ENCODE assay signal across 1 cellular context in genomic region chr22:42070517-42071422, GRCh38.
TF ChIP-seq lines count a peak whose summit lies in the region.

NAGA (minus strand) TSS chr22:42070812; CDS start chr22:42070297, 515 bp downstream.

TF ChIP-seq in K562, 482 proteins besides CTCF, POLR2A, EP300 and RAD21 (continued from another document and continues in another):
- peak; percentile 37 for TF ChIP-seq PRDM10 (IDR thresholded peaks at IDR 0.05; ENCODE audit: partially characterized antibody)
- no peak for TF ChIP-seq HMG20A (CRISPR knock-in tag; conservative IDR thresholded peaks at IDR 0.05)
- TF ChIP-seq ZNF586 (CRISPR knock-in tag; conservative IDR thresholded peaks at IDR 0.05): no peak
- peak in 2 of 3 experiments; percentile 6 to 24 for TF ChIP-seq YY1 (IDR thresholded peaks at IDR 0.05; ENCODE audit: borderline replicate concordance in 1 of 3, control insufficient read depth in 1 of 3, extremely low read depth in 1 of 3, insufficient read depth in 3 of 3, insufficient read length in 1 of 3, insufficient replicate concordance in 2 of 3, low read depth in 1 of 3, low read length in 2 of 3)
- TF ChIP-seq ZBTB11 (CRISPR knock-in tag; IDR thresholded peaks at IDR 0.05): peak in 2 of 3 experiments; percentile 66 to 95; a peak in 3 of 6 replicates
- TF ChIP-seq E2F6 (IDR thresholded peaks at IDR 0.05; ENCODE audit: borderline replicate concordance in 1 of 2, extremely low read depth in 1 of 2, insufficient read depth in 1 of 2, insufficient read length in 1 of 2, low read depth in 1 of 2, low read length in 1 of 2, poor library complexity in 1 of 2, severe bottlenecking in 1 of 2): peak; percentile 70 to 76
- TF ChIP-seq ATF2 (CRISPR knock-in tag; IDR thresholded peaks at IDR 0.05): no peak
- TF ChIP-seq ZNF24 (IDR thresholded peaks at IDR 0.05): peak; percentile 83
- TF ChIP-seq DIDO1 (tag; IDR thresholded peaks at IDR 0.05; ENCODE audit: low read depth): no peak
- peak; percentile 96 for TF ChIP-seq MGA (IDR thresholded peaks at IDR 0.05)
- no peak for TF ChIP-seq NR2C1 (IDR thresholded peaks at IDR 0.05)
- TF ChIP-seq NR2C1 (tag; IDR thresholded peaks at IDR 0.05): peak; percentile 28; the same call in 1 of the 2 replicates
- TF ChIP-seq SP1 (CRISPR knock-in tag; IDR thresholded peaks at IDR 0.05): peak; percentile 85
- no peak for TF ChIP-seq KLF16 (IDR thresholded peaks at IDR 0.05)
- no peak for TF ChIP-seq ZNF407 (IDR thresholded peaks at IDR 0.05; ENCODE audit: low read depth)
- 0 out of 2 replicates have a peak, but pooled peaks have one; percentile 40 for TF ChIP-seq NBN (IDR thresholded peaks at IDR 0.05; ENCODE audit: low read depth)
